In genomic region chr14:50340945-50341344, GRCh38 we compare ENCODE assay signal across 1 cellular context.
TF ChIP-seq lines count a peak whose summit lies in the region.

No MANE protein-coding gene starts in this region.

TF ChIP-seq in GM23338, 12 proteins besides CTCF, POLR2A, EP300 and RAD21 (continued from another document):
- TF ChIP-seq, protein P1, sequence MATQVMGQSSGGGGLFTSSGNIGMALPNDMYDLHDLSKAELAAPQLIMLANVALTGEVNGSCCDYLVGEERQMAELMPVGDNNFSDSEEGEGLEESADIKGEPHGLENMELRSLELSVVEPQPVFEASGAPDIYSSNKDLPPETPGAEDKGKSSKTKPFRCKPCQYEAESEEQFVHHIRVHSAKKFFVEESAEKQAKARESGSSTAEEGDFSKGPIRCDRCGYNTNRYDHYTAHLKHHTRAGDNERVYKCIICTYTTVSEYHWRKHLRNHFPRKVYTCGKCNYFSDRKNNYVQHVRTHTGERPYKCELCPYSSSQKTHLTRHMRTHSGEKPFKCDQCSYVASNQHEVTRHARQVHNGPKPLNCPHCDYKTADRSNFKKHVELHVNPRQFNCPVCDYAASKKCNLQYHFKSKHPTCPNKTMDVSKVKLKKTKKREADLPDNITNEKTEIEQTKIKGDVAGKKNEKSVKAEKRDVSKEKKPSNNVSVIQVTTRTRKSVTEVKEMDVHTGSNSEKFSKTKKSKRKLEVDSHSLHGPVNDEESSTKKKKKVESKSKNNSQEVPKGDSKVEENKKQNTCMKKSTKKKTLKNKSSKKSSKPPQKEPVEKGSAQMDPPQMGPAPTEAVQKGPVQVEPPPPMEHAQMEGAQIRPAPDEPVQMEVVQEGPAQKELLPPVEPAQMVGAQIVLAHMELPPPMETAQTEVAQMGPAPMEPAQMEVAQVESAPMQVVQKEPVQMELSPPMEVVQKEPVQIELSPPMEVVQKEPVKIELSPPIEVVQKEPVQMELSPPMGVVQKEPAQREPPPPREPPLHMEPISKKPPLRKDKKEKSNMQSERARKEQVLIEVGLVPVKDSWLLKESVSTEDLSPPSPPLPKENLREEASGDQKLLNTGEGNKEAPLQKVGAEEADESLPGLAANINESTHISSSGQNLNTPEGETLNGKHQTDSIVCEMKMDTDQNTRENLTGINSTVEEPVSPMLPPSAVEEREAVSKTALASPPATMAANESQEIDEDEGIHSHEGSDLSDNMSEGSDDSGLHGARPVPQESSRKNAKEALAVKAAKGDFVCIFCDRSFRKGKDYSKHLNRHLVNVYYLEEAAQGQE (IDR thresholded peaks at IDR 0.05; ENCODE audit: unreplicated experiment): no peak
- TF ChIP-seq EZH2 (IDR thresholded peaks at IDR 0.05; ENCODE audit: low read depth, unreplicated experiment) (no peak), ETS1 (IDR thresholded peaks at IDR 0.05) (no peak), EZH2phosphoT487 (IDR thresholded peaks at IDR 0.05; ENCODE audit: unreplicated experiment) (no peak), ZNF114 (CRISPR knock-in tag; IDR thresholded peaks at IDR 0.05) (no peak), NANOG (IDR thresholded peaks at IDR 0.05; ENCODE audit: borderline replicate concordance) (no peak), STAT1 (IDR thresholded peaks at IDR 0.05; ENCODE audit: unreplicated experiment) (no peak), JUNB (IDR thresholded peaks at IDR 0.05; ENCODE audit: unreplicated experiment) (no peak)
TF ChIP-seq in GM23338: peak in this region for 0.
